1 cellular context compared by ENCODE assay signal in genomic region chr17:39750131-39751015, GRCh38.
TF ChIP-seq lines count a peak whose summit lies in the region.

No MANE protein-coding gene starts in this region.

TF ChIP-seq in HepG2, 621 proteins besides CTCF, POLR2A, EP300 and RAD21 (continued from another document and continues in another):
- no peak for TF ChIP-seq ZNF503 (CRISPR knock-in tag; IDR thresholded peaks at IDR 0.05)
- TF ChIP-seq HNF4A (CRISPR knock-in tag; IDR thresholded peaks at IDR 0.05), result peak; percentile 94
- TF ChIP-seq ZNF33A (CRISPR knock-in tag; IDR thresholded peaks at IDR 0.05; ENCODE audit: borderline replicate concordance), result no peak
- no peak for TF ChIP-seq ZNF235 (CRISPR knock-in tag; IDR thresholded peaks at IDR 0.05; ENCODE audit: borderline replicate concordance)
- TF ChIP-seq SP1 (IDR thresholded peaks at IDR 0.05), result no peak
- TF ChIP-seq SP1 (CRISPR knock-in tag; IDR thresholded peaks at IDR 0.05), result peak; percentile 10; the same call in 1 of the 2 replicates
- no peak for TF ChIP-seq ZNF362 (CRISPR knock-in tag; IDR thresholded peaks at IDR 0.05; ENCODE audit: borderline replicate concordance)
- no peak for TF ChIP-seq MLXIP (CRISPR knock-in tag; IDR thresholded peaks at IDR 0.05; ENCODE audit: borderline replicate concordance)
- peak; percentile 46; the same call in 1 of the 2 replicates for TF ChIP-seq ZNF441 (CRISPR knock-in tag; IDR thresholded peaks at IDR 0.05; ENCODE audit: borderline replicate concordance)
- TF ChIP-seq NFAT5 (CRISPR knock-in tag; IDR thresholded peaks at IDR 0.05), result no peak
- TF ChIP-seq CREB1 (IDR thresholded peaks at IDR 0.05), result no peak
- no peak for TF ChIP-seq CREB1 (CRISPR knock-in tag; IDR thresholded peaks at IDR 0.05)
- no peak for TF ChIP-seq MZF1 (CRISPR knock-in tag; IDR thresholded peaks at IDR 0.05; ENCODE audit: borderline replicate concordance)
- TF ChIP-seq MAZ (IDR thresholded peaks at IDR 0.05; ENCODE audit: borderline replicate concordance, low read depth, low read length), result 0 out of 2 replicates have a peak, but pooled peaks have one; percentile 50
- peak; percentile 66 for TF ChIP-seq MAZ (CRISPR knock-in tag; IDR thresholded peaks at IDR 0.05; ENCODE audit: low read depth)
- TF ChIP-seq CEBPB (IDR thresholded peaks at IDR 0.05; ENCODE audit: borderline replicate concordance, low read depth, low read length), result no peak
- no peak for TF ChIP-seq HMGXB4 (CRISPR knock-in tag; IDR thresholded peaks at IDR 0.05; ENCODE audit: borderline replicate concordance in 1 of 2, low read depth in 1 of 2)
- TF ChIP-seq TGIF2 (CRISPR knock-in tag; IDR thresholded peaks at IDR 0.05), result peak; percentile 31; the same call in 1 of the 2 replicates
- TF ChIP-seq ZBTB7B (CRISPR knock-in tag; IDR thresholded peaks at IDR 0.05), result peak; percentile 95
- TF ChIP-seq MIXL1 (CRISPR knock-in tag; IDR thresholded peaks at IDR 0.05), result no peak
- TF ChIP-seq HES4 (CRISPR knock-in tag; IDR thresholded peaks at IDR 0.05; ENCODE audit: borderline replicate concordance), result no peak
- TF ChIP-seq TAF15 (IDR thresholded peaks at IDR 0.05; ENCODE audit: low read depth, low read length, poor library complexity, severe bottlenecking), result no peak
- TF ChIP-seq ATF7 (IDR thresholded peaks at IDR 0.05), result no peak
- TF ChIP-seq ATF7 (CRISPR knock-in tag; IDR thresholded peaks at IDR 0.05), result peak; percentile 44; the same call in 1 of the 2 replicates
- TF ChIP-seq ZSCAN5A (CRISPR knock-in tag; IDR thresholded peaks at IDR 0.05; ENCODE audit: borderline replicate concordance), result no peak
- no peak for TF ChIP-seq RERE (CRISPR knock-in tag; IDR thresholded peaks at IDR 0.05; ENCODE audit: low read depth)
- TF ChIP-seq ELF4 (CRISPR knock-in tag; IDR thresholded peaks at IDR 0.05; ENCODE audit: borderline replicate concordance), result no peak
- TF ChIP-seq SP5 (CRISPR knock-in tag; IDR thresholded peaks at IDR 0.05; ENCODE audit: borderline replicate concordance, low read depth), result peak; percentile 37; the same call in 1 of the 2 replicates
- no peak for TF ChIP-seq POLR2AphosphoS5 (IDR thresholded peaks at IDR 0.05; ENCODE audit: low read depth, low read length)
- TF ChIP-seq THAP9 (CRISPR knock-in tag; IDR thresholded peaks at IDR 0.05; ENCODE audit: borderline replicate concordance), result peak; percentile 27; the same call in 1 of the 2 replicates
